Comparison of ENCODE assay signal across 23 cellular contexts in genomic region chr3:72728329-72728889, GRCh38.
"Had no signal": no experiment of that assay in that cellular context is flagged by ENCODE, and none has a peak within 500 bp of the region (broad histone marks: within the 10 kb centered on the region; RNA-seq: fewer than 3 reads in every experiment).

No MANE protein-coding gene starts in this region.

- DNase-seq: effector memory CD8-positive, alpha-beta T cell; erythroblast; immature natural killer cell; kidney; left cardiac atrium; left ventricle myocardium superior; mesenchymal stem cell; naive B cell; posterior cingulate gyrus; stimulated activated CD4-positive, alpha-beta T cell treated with anti-CD3 and anti-CD28 coated beads, Interleukin-2, amount 100 ng/mL, for 48 hours; stimulated activated naive CD8-positive, alpha-beta T cell treated with anti-CD3 and anti-CD28 coated beads, Interleukin-15, Interleukin-2, amounts not matched to agents 100 U/mL and 50 U/mL, for 24 hours; upper lobe of left lung; uterus had no signal

- H3K36me3 Mint-ChIP-seq: stimulated activated effector memory CD8-positive, alpha-beta T cell treated with anti-CD3 and anti-CD28 coated beads, Interleukin-12 subunit alpha, Interleukin-12 subunit beta, amount 100 ng/mL, for 72 hours had no signal

- H3K4me1 Mint-ChIP-seq: immature natural killer cell, naive B cell had no signal

- H3K27ac Mint-ChIP-seq: dendritic cell treated with granulocyte-macrophage colony-stimulating factor and Interleukin-4, amounts not matched to agents 40 ng/mL and 50 ng/mL, for 4 days; effector memory CD8-positive, alpha-beta T cell; immature natural killer cell; naive B cell; stimulated activated effector memory CD8-positive, alpha-beta T cell treated with anti-CD3 and anti-CD28 coated beads, Interleukin-12 subunit alpha, Interleukin-12 subunit beta, amount 100 ng/mL, for 72 hours had no signal

- H3K4me3 Mint-ChIP-seq: dendritic cell treated with granulocyte-macrophage colony-stimulating factor and Interleukin-4, amounts not matched to agents 40 ng/mL and 50 ng/mL, for 4 days; effector memory CD8-positive, alpha-beta T cell; immature natural killer cell; naive B cell; nephron; stimulated activated effector memory CD8-positive, alpha-beta T cell treated with anti-CD3 and anti-CD28 coated beads, Interleukin-12 subunit alpha, Interleukin-12 subunit beta, amount 100 ng/mL, for 72 hours had no signal

- H3K27ac ChIP-seq: foreskin keratinocyte, neutrophil, right atrium auricular region, suprapubic skin, thyroid gland, upper lobe of left lung, uterus had no signal

- H3K27me3 ChIP-seq: neutrophil, right atrium auricular region, suprapubic skin, thyroid gland, upper lobe of left lung, uterus had no signal

- H3K9me3 ChIP-seq: neutrophil, thyroid gland had no signal

- ATAC-seq: effector memory CD8-positive, alpha-beta T cell; left cardiac atrium; stimulated activated effector memory CD8-positive, alpha-beta T cell treated with anti-CD3 and anti-CD28 coated beads, Interleukin-12 subunit alpha, Interleukin-12 subunit beta, amount 100 ng/mL, for 72 hours; stimulated activated naive CD8-positive, alpha-beta T cell treated with anti-CD3 and anti-CD28 coated beads, Interleukin-15, Interleukin-2, amounts not matched to agents 100 U/mL and 50 U/mL, for 24 hours had no signal

- H3K4me3 ChIP-seq: lung, right atrium auricular region, smooth muscle cell, suprapubic skin, thyroid gland, upper lobe of left lung, uterus had no signal

- H3K4me2 ChIP-seq: smooth muscle cell had no signal

- H3K4me1 ChIP-seq: right atrium auricular region, thyroid gland, uterus had no signal

- H3K36me3 ChIP-seq: neutrophil, right atrium auricular region, suprapubic skin, thyroid gland, upper lobe of left lung, uterus had no signal
